Comparison of ENCODE assay signal across 16 cellular contexts in the genomic region with DNA sequence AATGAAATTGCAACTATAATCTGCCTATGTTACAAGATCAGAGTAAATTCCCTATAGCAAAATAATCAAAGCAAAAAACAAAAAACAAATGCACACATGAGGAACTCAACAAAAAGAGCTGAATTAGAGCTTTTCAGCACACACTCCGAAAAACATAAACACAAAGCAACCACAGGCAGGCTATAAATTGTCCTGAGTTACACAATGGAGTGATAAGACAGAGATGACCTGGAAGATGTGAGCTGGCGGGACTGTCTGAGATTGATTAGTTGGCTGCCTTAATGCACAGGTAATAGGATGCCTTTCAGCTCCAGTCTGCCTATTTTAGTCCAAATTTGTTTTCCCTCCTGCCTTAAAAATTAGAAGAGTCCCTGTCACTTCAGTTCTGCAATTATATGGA.
DNase-seq lines count a peak whose midpoint lies in the region; ATAC-seq and TF ChIP-seq lines count a peak whose summit lies in the region.
"Had no signal": no experiment of that assay in that cellular context is flagged by ENCODE, and none has a peak within 500 bp of the region (broad histone marks: within the 10 kb centered on the region; RNA-seq: fewer than 3 reads in every experiment).

No MANE protein-coding gene starts in this region.

- no peaks in the 10 kb centered on the region for H3K36me3 Mint-ChIP-seq in T-cell

- peak; percentile 26 for DNase-seq in NCI-H187 treated with DMSO at 0.1 percent for 48 hours (lab: John Stamatoyannopoulos, UW)
- no peak for DNase-seq in NCI-H187 (lab: John Stamatoyannopoulos, UW)
- DNase-seq in IMR-90 = peak; percentile 31
- no peak for DNase-seq in T-cell
- DNase-seq in iPS-NIHi7 (ENCODE audit: extremely low spot score) = no peak
- DNase-seq: 8988T; activated CD4-positive, alpha-beta T cell treated with anti-CD3 and anti-CD28 coated beads, Interleukin-2, amount 50 U/mL, for 1 hour; dorsolateral prefrontal cortex; left colon; NCI-H2171 treated with DMSO at 0.1 percent for 48 hours; psoas muscle had no signal

- H3K27ac Mint-ChIP-seq in T-cell = peak overlapping the region; percentile 73 to 84
- H3K27ac Mint-ChIP-seq: activated T-helper 2 cell treated with anti-CD3 and anti-CD28 coated beads, Interferon-gamma antibody, Interleukin-2, Interleukin-4, amounts not matched to agents 10 μg/mL and 5 μg/mL and 100 μg/mL, durations not matched to agents 14 hours and 24 hours and 36 hours had no signal

- H3K36me3 ChIP-seq in IMR-90 (ENCODE audit: control insufficient read depth, insufficient read depth, low read length) (no peaks in the 10 kb centered on the region), liver (ENCODE audit: control insufficient read depth in 4 of 4, insufficient read depth in 3 of 4, low read depth in 1 of 4, low read length in 3 of 4) (no peaks in the 10 kb centered on the region)

- TF ChIP-seq RAD21 in IMR-90 (IDR thresholded peaks at IDR 0.05; ENCODE audit: low read length) = no peak
- TF ChIP-seq RAD21 in liver (IDR thresholded peaks at IDR 0.05) = no peak

- no peak overlapping the region for H4K5ac ChIP-seq in IMR-90 (ENCODE audit: low read depth, low read length)

- dilution Hi-C loops in IMR-90 (cut with HindIII; ENCODE audit: low sequenced_read_pairs, unreplicated experiment) = no loop called here

- H3K9me3 ChIP-seq in IMR-90 (ENCODE audit: control insufficient read depth, insufficient read depth, low read length) = no peaks in the 10 kb centered on the region
- H3K9me3 ChIP-seq in liver (ENCODE audit: control insufficient read depth in 4 of 4, low read length in 3 of 4) = no peaks in the 10 kb centered on the region
- H3K9me3 ChIP-seq: psoas muscle had no signal

- no peak overlapping the region for H3K4me3 ChIP-seq in IMR-90 (ENCODE audit: insufficient read depth, low read depth, low read length)
- peak overlapping the region in 2 of 3 donors; percentile 36 to 37 for H3K4me3 ChIP-seq in liver (ENCODE audit: low read depth in 1 of 3, low read length in 3 of 3)
- H3K4me3 ChIP-seq: dorsolateral prefrontal cortex, psoas muscle had no signal

- H4K91ac ChIP-seq in IMR-90 (ENCODE audit: insufficient read depth, low read depth, low read length) = no peak overlapping the region

- H3K27ac ChIP-seq in IMR-90 (ENCODE audit: insufficient read depth, low read length) = no peak overlapping the region
- H3K27ac ChIP-seq in liver (ENCODE audit: low read depth in 1 of 2, low read length in 2 of 2) = no peak overlapping the region
- H3K27ac ChIP-seq: dorsolateral prefrontal cortex, psoas muscle had no signal

- WGBS in IMR-90 (ENCODE audit: extremely low coverage in 2 of 2, insufficient read length in 1 of 2), 2 experiments = no CpG with 5 or more reads among the region's 2 CpGs
- 27% methylated on average over 2 of the region's 2 CpGs for WGBS in liver

- H3K56ac ChIP-seq in IMR-90 (ENCODE audit: extremely low read depth, insufficient read depth, low read length) = no peak overlapping the region

- peak overlapping the region in 1 of 2 experiments; percentile 10; a peak in 1 of 4 replicates for H4K8ac ChIP-seq in IMR-90 (ENCODE audit: low read depth in 2 of 2, low read length in 2 of 2)

- no peak overlapping the region for H2BK120ac ChIP-seq in IMR-90 (ENCODE audit: low read depth, low read length)

- H3K9me3 Mint-ChIP-seq in T-cell = no peaks in the 10 kb centered on the region

- peaks cover 3% of the 10 kb centered on the region; the same call in 1 of the 2 replicates for H4K20me1 ChIP-seq in IMR-90 (ENCODE audit: insufficient read depth, low read length)

- H2AFZ ChIP-seq in IMR-90 (replicated peaks; ENCODE audit: low read length, poor library complexity) = no peak overlapping the region

- H3K27me3 ChIP-seq in IMR-90 (ENCODE audit: control insufficient read depth, insufficient read depth, low read length) = no peaks in the 10 kb centered on the region
- no peaks in the 10 kb centered on the region for H3K27me3 ChIP-seq in liver (ENCODE audit: control insufficient read depth in 4 of 4, insufficient read depth in 4 of 4, low read length in 3 of 4)

- H3K14ac ChIP-seq in IMR-90 (replicated peaks; ENCODE audit: low read depth, low read length) = no peak overlapping the region

- no TSS peak for BruUV-seq in IMR-90 (replicated peaks; lab: Mats Ljungman, UMichigan)

- H3K4ac ChIP-seq in IMR-90 (ENCODE audit: low read depth, low read length) = no peak overlapping the region

- H3K79me1 ChIP-seq in IMR-90 (ENCODE audit: low read depth in 1 of 2, low read length in 2 of 2) = no peaks in the 10 kb centered on the region

- H3K4me2 ChIP-seq in IMR-90 (ENCODE audit: low read depth, low read length) = peak overlapping the region; percentile 37; the same call in 1 of the 2 replicates

- H3K18ac ChIP-seq in IMR-90 (ENCODE audit: low read depth, low read length) = peak overlapping the region; percentile 73; the same call in 1 of the 2 replicates

- intact Hi-C loops in IMR-90 (cut with micrococcal nuclease) = no loop called here

- CTCF ChIA-PET in IMR-90 (lab: Yijun Ruan, JAX) (interaction anchor here (0.8 kb wide), 1 partner anchor 22 kb away, joined by 4 read pairs; no protein-coding TSS in a partner anchor), T-cell (lab: Charles Lee) (no interaction called here)

- H3K4me1 Mint-ChIP-seq in T-cell = peaks cover 13 to 17% (median 13%) of the 10 kb centered on the region in 3 donors

- H3K4me3 Mint-ChIP-seq in T-cell = peak overlapping the region; percentile 53 to 74 (median 73)

- H2BK5ac ChIP-seq in IMR-90 (ENCODE audit: low read depth, low read length, poor library complexity, severe bottlenecking) = no peak overlapping the region

- no peak overlapping the region for H2AK5ac ChIP-seq in IMR-90 (ENCODE audit: low read depth, low read length)

- TF ChIP-seq CTCF in IMR-90 (conservative IDR thresholded peaks at IDR 0.05; ENCODE audit: low read depth, low read length) (no peak), liver (IDR thresholded peaks at IDR 0.05; ENCODE audit: low read depth, low read length, missing input control) (no peak)

- H2BK15ac ChIP-seq in IMR-90 (ENCODE audit: low read depth, low read length) = no peak overlapping the region

- no peak for ATAC-seq in IMR-90 (ENCODE audit: low read depth)
- peak in 1 of 4 experiments; percentile 29 for ATAC-seq in T-cell (replicated peaks in 1 of 4)
- ATAC-seq in HG03025 (IDR thresholded peaks at IDR 0.05; ENCODE audit: low FRiP score, unreplicated experiment) = no peak
- no peak for ATAC-seq in HG02885 (IDR thresholded peaks at IDR 0.05; ENCODE audit: poor library complexity, unreplicated experiment)
- ATAC-seq: left colon, psoas muscle, Right ventricle myocardium inferior had no signal

- H2AK9ac ChIP-seq in IMR-90 (replicated peaks; ENCODE audit: low read depth, low read length, poor library complexity) = no peak overlapping the region

- in situ Hi-C loops in IMR-90 (cut with MboI; ENCODE audit: low sequenced_read_pairs) = no loop called here

- peaks cover 3% of the 10 kb centered on the region for H3K9me1 ChIP-seq in IMR-90 (ENCODE audit: insufficient read depth, low read length)

- H3K4me1 ChIP-seq in IMR-90 (ENCODE audit: control insufficient read depth, insufficient read depth, low read length) (peaks cover 12% of the 10 kb centered on the region), liver (ENCODE audit: control insufficient read depth in 4 of 4, insufficient read depth in 4 of 4, low read length in 3 of 4) (peaks cover 0 to 13% (median 10%) of the 10 kb centered on the region in 4 donors)
- H3K4me1 ChIP-seq: psoas muscle had no signal

- peaks cover 0 to 3% of the 10 kb centered on the region in 2 donors for H3K27me3 Mint-ChIP-seq in T-cell

- POLR2A ChIA-PET in IMR-90 (lab: Charles Lee; ENCODE audit: unreplicated experiment) (no interaction called here), T-cell (lab: Charles Lee) (no interaction called here)

- no peak overlapping the region for H3K9ac ChIP-seq in IMR-90 (ENCODE audit: low read depth, low read length)
- H3K9ac ChIP-seq in liver (ENCODE audit: low read depth in 1 of 2, low read length in 2 of 2) = no peak overlapping the region

- no peak overlapping the region for H2BK20ac ChIP-seq in IMR-90 (ENCODE audit: low read depth, low read length)

- no peak for TF ChIP-seq POLR2A in IMR-90 (IDR thresholded peaks at IDR 0.05; ENCODE audit: low read depth, low read length)

- H3K23ac ChIP-seq in IMR-90 (ENCODE audit: low read depth, low read length) = no peak overlapping the region

TF ChIP-seq in IMR-90, 13 proteins besides CTCF, POLR2A, EP300 and RAD21:
- TF ChIP-seq SMC3 (IDR thresholded peaks at IDR 0.05; ENCODE audit: low read depth, low read length) (no peak), MXI1 (IDR thresholded peaks at IDR 0.05; ENCODE audit: borderline replicate concordance, low read depth, low read length) (no peak), BHLHE40 (IDR thresholded peaks at IDR 0.05; ENCODE audit: low read depth, low read length) (no peak), CEBPB (IDR thresholded peaks at IDR 0.05; ENCODE audit: low read depth, low read length) (0 out of 2 replicates have a peak, but pooled peaks have one; percentile 22)

TF ChIP-seq in liver, 16 proteins besides CTCF, POLR2A, EP300 and RAD21 (continues in another document):
- TF ChIP-seq, protein P1, sequence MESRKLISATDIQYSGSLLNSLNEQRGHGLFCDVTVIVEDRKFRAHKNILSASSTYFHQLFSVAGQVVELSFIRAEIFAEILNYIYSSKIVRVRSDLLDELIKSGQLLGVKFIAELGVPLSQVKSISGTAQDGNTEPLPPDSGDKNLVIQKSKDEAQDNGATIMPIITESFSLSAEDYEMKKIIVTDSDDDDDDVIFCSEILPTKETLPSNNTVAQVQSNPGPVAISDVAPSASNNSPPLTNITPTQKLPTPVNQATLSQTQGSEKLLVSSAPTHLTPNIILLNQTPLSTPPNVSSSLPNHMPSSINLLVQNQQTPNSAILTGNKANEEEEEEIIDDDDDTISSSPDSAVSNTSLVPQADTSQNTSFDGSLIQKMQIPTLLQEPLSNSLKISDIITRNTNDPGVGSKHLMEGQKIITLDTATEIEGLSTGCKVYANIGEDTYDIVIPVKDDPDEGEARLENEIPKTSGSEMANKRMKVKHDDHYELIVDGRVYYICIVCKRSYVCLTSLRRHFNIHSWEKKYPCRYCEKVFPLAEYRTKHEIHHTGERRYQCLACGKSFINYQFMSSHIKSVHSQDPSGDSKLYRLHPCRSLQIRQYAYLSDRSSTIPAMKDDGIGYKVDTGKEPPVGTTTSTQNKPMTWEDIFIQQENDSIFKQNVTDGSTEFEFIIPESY (IDR thresholded peaks at IDR 0.05) = no peak
- TF ChIP-seq, protein P2, sequence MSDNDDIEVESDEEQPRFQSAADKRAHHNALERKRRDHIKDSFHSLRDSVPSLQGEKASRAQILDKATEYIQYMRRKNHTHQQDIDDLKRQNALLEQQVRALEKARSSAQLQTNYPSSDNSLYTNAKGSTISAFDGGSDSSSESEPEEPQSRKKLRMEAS (IDR thresholded peaks at IDR 0.05) = no peak
- TF ChIP-seq JUND (IDR thresholded peaks at IDR 0.05) (no peak), YY1 (IDR thresholded peaks at IDR 0.05) (no peak), HNF4A (conservative IDR thresholded peaks at IDR 0.05) (no peak), NR2F2 (IDR thresholded peaks at IDR 0.05) (no peak)

Comparison
In these comparisons a context has a peak if more than half of its experiments do, and no peak if none do; other contexts are left out.
1. DNase-seq: peak in NCI-H187 treated with DMSO at 0.1 percent for 48 hours (single experiment) and IMR-90 (single experiment); none in NCI-H187 (0 of 2), T-cell (0 of 34) and iPS-NIHi7 (single experiment).